Comparison of ENCODE assay signal across 1 cellular context in genomic region chr2:23121968-23122648, GRCh38.
TF ChIP-seq lines count a peak whose summit lies in the region.

No MANE protein-coding gene starts in this region.

TF ChIP-seq in A549, 52 proteins besides CTCF, POLR2A, EP300 and RAD21 (continued from another document):
- no peak for TF ChIP-seq MAX (IDR thresholded peaks at IDR 0.05)
- TF ChIP-seq CHD2 (IDR thresholded peaks at IDR 0.05; ENCODE audit: low read length, partially characterized antibody), result no peak
- no peak for TF ChIP-seq HOXB5 (CRISPR knock-in tag; IDR thresholded peaks at IDR 0.05)
- TF ChIP-seq CBX2 (IDR thresholded peaks at IDR 0.05; ENCODE audit: borderline replicate concordance, low read depth), result no peak
- TF ChIP-seq PHF8 (IDR thresholded peaks at IDR 0.05; ENCODE audit: borderline replicate concordance, low read depth), result no peak
- TF ChIP-seq HMGXB4 (CRISPR knock-in tag; IDR thresholded peaks at IDR 0.05; ENCODE audit: borderline replicate concordance), result no peak
